ENCODE assay signal across 1 cellular context in the genomic region with DNA sequence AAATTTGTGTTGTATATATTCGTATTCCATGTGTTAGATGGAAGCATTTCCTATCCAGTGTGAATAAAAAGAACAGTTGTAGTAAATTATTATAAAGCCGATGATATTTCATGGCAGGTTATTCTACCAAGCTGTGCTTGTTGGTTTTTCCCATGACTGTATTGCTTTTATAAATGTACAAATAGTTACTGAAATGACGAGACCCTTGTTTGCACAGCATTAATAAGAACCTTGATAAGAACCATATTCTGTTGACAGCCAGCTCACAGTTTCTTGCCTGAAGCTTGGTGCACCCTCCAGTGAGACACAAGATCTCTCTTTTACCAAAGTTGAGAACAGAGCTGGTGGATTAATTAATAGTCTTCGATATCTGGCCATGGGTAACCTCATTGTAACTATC.
A peak's percentile ranks its signal among the peaks of the same experiment; 100 is the strongest.
TF ChIP-seq lines count a peak whose summit lies in the region.

No MANE protein-coding gene starts in this region.

TF ChIP-seq in A549, 52 proteins besides CTCF, POLR2A, EP300 and RAD21 (continued from another document):
- TF ChIP-seq, protein P1, sequence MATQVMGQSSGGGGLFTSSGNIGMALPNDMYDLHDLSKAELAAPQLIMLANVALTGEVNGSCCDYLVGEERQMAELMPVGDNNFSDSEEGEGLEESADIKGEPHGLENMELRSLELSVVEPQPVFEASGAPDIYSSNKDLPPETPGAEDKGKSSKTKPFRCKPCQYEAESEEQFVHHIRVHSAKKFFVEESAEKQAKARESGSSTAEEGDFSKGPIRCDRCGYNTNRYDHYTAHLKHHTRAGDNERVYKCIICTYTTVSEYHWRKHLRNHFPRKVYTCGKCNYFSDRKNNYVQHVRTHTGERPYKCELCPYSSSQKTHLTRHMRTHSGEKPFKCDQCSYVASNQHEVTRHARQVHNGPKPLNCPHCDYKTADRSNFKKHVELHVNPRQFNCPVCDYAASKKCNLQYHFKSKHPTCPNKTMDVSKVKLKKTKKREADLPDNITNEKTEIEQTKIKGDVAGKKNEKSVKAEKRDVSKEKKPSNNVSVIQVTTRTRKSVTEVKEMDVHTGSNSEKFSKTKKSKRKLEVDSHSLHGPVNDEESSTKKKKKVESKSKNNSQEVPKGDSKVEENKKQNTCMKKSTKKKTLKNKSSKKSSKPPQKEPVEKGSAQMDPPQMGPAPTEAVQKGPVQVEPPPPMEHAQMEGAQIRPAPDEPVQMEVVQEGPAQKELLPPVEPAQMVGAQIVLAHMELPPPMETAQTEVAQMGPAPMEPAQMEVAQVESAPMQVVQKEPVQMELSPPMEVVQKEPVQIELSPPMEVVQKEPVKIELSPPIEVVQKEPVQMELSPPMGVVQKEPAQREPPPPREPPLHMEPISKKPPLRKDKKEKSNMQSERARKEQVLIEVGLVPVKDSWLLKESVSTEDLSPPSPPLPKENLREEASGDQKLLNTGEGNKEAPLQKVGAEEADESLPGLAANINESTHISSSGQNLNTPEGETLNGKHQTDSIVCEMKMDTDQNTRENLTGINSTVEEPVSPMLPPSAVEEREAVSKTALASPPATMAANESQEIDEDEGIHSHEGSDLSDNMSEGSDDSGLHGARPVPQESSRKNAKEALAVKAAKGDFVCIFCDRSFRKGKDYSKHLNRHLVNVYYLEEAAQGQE (IDR thresholded peaks at IDR 0.05), result no peak
- no peak for TF ChIP-seq RARB (CRISPR knock-in tag; IDR thresholded peaks at IDR 0.05)
- TF ChIP-seq HEYL (CRISPR knock-in tag; IDR thresholded peaks at IDR 0.05), result no peak
- TF ChIP-seq, protein P2, sequence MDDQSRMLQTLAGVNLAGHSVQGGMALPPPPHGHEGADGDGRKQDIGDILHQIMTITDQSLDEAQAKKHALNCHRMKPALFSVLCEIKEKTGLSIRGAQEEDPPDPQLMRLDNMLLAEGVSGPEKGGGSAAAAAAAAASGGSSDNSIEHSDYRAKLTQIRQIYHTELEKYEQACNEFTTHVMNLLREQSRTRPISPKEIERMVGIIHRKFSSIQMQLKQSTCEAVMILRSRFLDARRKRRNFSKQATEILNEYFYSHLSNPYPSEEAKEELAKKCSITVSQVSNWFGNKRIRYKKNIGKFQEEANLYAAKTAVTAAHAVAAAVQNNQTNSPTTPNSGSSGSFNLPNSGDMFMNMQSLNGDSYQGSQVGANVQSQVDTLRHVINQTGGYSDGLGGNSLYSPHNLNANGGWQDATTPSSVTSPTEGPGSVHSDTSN (IDR thresholded peaks at IDR 0.05), result no peak
- TF ChIP-seq MAFK (IDR thresholded peaks at IDR 0.05; ENCODE audit: partially characterized antibody), result no peak
- TF ChIP-seq ZFP36 (IDR thresholded peaks at IDR 0.05; ENCODE audit: borderline replicate concordance, partially characterized antibody), result no peak
- TF ChIP-seq FOSL2 (IDR thresholded peaks at IDR 0.05), result no peak
- peak; percentile 79 for TF ChIP-seq FOSL2 (CRISPR knock-in tag; IDR thresholded peaks at IDR 0.05)
- 0 out of 5 replicates have a peak, but pooled peaks of 1 of the 2 experiments have one; percentile 26 for TF ChIP-seq JUN (IDR thresholded peaks at IDR 0.05)
- peak; percentile 85 for TF ChIP-seq GATA3 (IDR thresholded peaks at IDR 0.05; ENCODE audit: borderline replicate concordance)
- no peak for TF ChIP-seq HOXA7 (CRISPR knock-in tag; IDR thresholded peaks at IDR 0.05)
- TF ChIP-seq, protein P3, sequence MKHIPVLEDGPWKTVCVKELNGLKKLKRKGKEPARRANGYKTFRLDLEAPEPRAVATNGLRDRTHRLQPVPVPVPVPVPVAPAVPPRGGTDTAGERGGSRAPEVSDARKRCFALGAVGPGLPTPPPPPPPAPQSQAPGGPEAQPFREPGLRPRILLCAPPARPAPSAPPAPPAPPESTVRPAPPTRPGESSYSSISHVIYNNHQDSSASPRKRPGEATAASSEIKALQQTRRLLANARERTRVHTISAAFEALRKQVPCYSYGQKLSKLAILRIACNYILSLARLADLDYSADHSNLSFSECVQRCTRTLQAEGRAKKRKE (CRISPR knock-in tag; IDR thresholded peaks at IDR 0.05; ENCODE audit: low read depth), result peak; percentile 7; the same call in 1 of the 2 replicates
- no peak for TF ChIP-seq KDM1A (IDR thresholded peaks at IDR 0.05; ENCODE audit: low read depth)
- no peak for TF ChIP-seq PHF8 (IDR thresholded peaks at IDR 0.05; ENCODE audit: borderline replicate concordance, low read depth)
- TF ChIP-seq CEBPB (IDR thresholded peaks at IDR 0.05), result peak in 1 of 2 experiments; percentile 27; a peak in 1 of 4 replicates
